ENCODE assay signal across 29 cellular contexts in genomic region chr13:19185865-19186645, GRCh38. TPM values are rescaled to one million over a fixed set of nuclear protein-coding genes. Genes with fewer than 3 reads are reported as not detected.
DNase-seq lines count a peak whose midpoint lies in the region; ATAC-seq and TF ChIP-seq lines count a peak whose summit lies in the region.
"Had no signal": no experiment of that assay in that cellular context is flagged by ENCODE, and none has a peak within 500 bp of the region (broad histone marks: within the 10 kb centered on the region; RNA-seq: fewer than 3 reads in every experiment).

No MANE protein-coding gene starts in this region.

- POLR2A ChIA-PET in HEK293 (lab: Yijun Ruan, JAX) = no interaction called here
- POLR2A ChIA-PET in HEK293T (lab: Yijun Ruan, JAX) = no interaction called here

- no peak for TF ChIP-seq CTCF in HEK293 (tag by site-specific recombination; IDR thresholded peaks at IDR 0.05)

- DNase-seq in stimulated activated effector memory CD8-positive, alpha-beta T cell treated with anti-CD3 and anti-CD28 coated beads, Interleukin-12 subunit alpha, Interleukin-12 subunit beta, amount 100 ng/mL, for 72 hours (ENCODE audit: low spot score in 2 of 2) = peak in 1 of 2 donors; percentile 44
- DNase-seq in T1000 (lab: John Stamatoyannopoulos, UW) (no peak), HEK293T (ENCODE audit: extremely low spot score) (no peak), HuH-7.5 (ENCODE audit: low spot score) (no peak)
- DNase-seq: activated CD4-positive, alpha-beta T cell treated with anti-CD3 and anti-CD28 coated beads for 4 hours; activated naive CD4-positive, alpha-beta T cell; activated naive CD8-positive, alpha-beta T cell treated with anti-CD3 and anti-CD28 coated beads, Interleukin-2, amount 50 U/mL, for 24 hours; activated T-cell treated with anti-CD3 and anti-CD28 coated beads, Interleukin-2, amount 50 U/mL, for 1 hour; CD8-positive, alpha-beta memory T cell; colonic mucosa; DMS153; effector CD8-positive, alpha-beta T cell; MV-4-11; NCI-H1436 treated with DMSO at 0.1 percent for 48 hours; NCI-H2107; NCI-H345; ovary; Peyer's patch; retina; SHP77 treated with DMSO at 0.1 percent for 48 hours; small intestine; uterus had no signal

- CTCF ChIA-PET in HEK293 (lab: Yijun Ruan, JAX) = no interaction called here
- CTCF ChIA-PET in HEK293T (lab: Yijun Ruan, JAX) = no interaction called here

- ATAC-seq in GM18511 (IDR thresholded peaks at IDR 0.05; ENCODE audit: unreplicated experiment) = peak; percentile 77
- peak; percentile 38 for ATAC-seq in activated T-helper 17 cell treated with anti-CD3 and anti-CD28 coated beads, Interleukin-2, amount 50 U/mL, for 72 hours (replicated peaks)
- peak; percentile 70 for ATAC-seq in stimulated activated effector memory CD8-positive, alpha-beta T cell treated with anti-CD3 and anti-CD28 coated beads, Interleukin-12 subunit alpha, Interleukin-12 subunit beta, amount 100 ng/mL, for 72 hours
- ATAC-seq: activated naive CD8-positive, alpha-beta T cell treated with anti-CD3 and anti-CD28 coated beads, Interleukin-2, amount 50 U/mL, for 24 hours had no signal

- peaks cover 8% of the 10 kb centered on the region for H3K27me3 Mint-ChIP-seq in activated T-helper 17 cell treated with anti-CD3 and anti-CD28 coated beads, Interleukin-2, amount 50 U/mL, for 72 hours
- H3K27me3 Mint-ChIP-seq: activated naive CD8-positive, alpha-beta T cell treated with anti-CD3 and anti-CD28 coated beads, Interleukin-2, amount 50 U/mL, for 24 hours; stimulated activated naive CD8-positive, alpha-beta T cell treated with anti-CD3 and anti-CD28 coated beads, Interleukin-15, Interleukin-2, amounts not matched to agents 100 ng/mL and 50 ng/mL, for 24 hours had no signal

- H3K4me1 Mint-ChIP-seq in activated T-helper 17 cell treated with anti-CD3 and anti-CD28 coated beads, Interleukin-2, amount 50 U/mL, for 72 hours = no peaks in the 10 kb centered on the region
- H3K4me1 Mint-ChIP-seq in stimulated activated effector memory CD8-positive, alpha-beta T cell treated with anti-CD3 and anti-CD28 coated beads, Interleukin-12 subunit alpha, Interleukin-12 subunit beta, amount 100 ng/mL, for 72 hours = no peaks in the 10 kb centered on the region
- H3K4me1 Mint-ChIP-seq: activated naive CD8-positive, alpha-beta T cell treated with anti-CD3 and anti-CD28 coated beads, Interleukin-2, amount 50 U/mL, for 24 hours; CD8-positive, alpha-beta memory T cell; memory B cell had no signal

- no peaks in the 10 kb centered on the region for H3K36me3 Mint-ChIP-seq in activated T-helper 17 cell treated with anti-CD3 and anti-CD28 coated beads, Interleukin-2, amount 50 U/mL, for 72 hours (ENCODE audit: low read depth)
- no peaks in the 10 kb centered on the region for H3K36me3 Mint-ChIP-seq in stimulated activated effector memory CD8-positive, alpha-beta T cell treated with anti-CD3 and anti-CD28 coated beads, Interleukin-12 subunit alpha, Interleukin-12 subunit beta, amount 100 ng/mL, for 72 hours
- H3K36me3 Mint-ChIP-seq: CD8-positive, alpha-beta memory T cell; memory B cell had no signal

- no peaks in the 10 kb centered on the region for H3K4me1 ChIP-seq in HEK293 (ENCODE audit: control insufficient read depth, insufficient read depth, low read length)
- H3K4me1 ChIP-seq: colonic mucosa, Peyer's patch, uterus had no signal

- no peak overlapping the region for H3K4me3 ChIP-seq in HEK293 (ENCODE audit: low read depth, low read length)
- H3K4me3 ChIP-seq: cardiac muscle cell, colonic mucosa, ovary, Peyer's patch, uterus had no signal

- no peak overlapping the region for H3K27ac ChIP-seq in HEK293 (ENCODE audit: extremely low read depth, low read depth, low read length)
- H3K27ac ChIP-seq: cardiac muscle cell, colonic mucosa, ovary, Peyer's patch, uterus had no signal

- H3K9me3 ChIP-seq in HEK293 (ENCODE audit: control insufficient read depth, insufficient read depth, low read depth, low read length) = no peaks in the 10 kb centered on the region
- H3K9me3 ChIP-seq: colonic mucosa, ovary, uterus had no signal

- no peaks in the 10 kb centered on the region for H3K36me3 ChIP-seq in HEK293 (ENCODE audit: control insufficient read depth in 2 of 2, insufficient read depth in 1 of 2, low read length in 2 of 2)
- H3K36me3 ChIP-seq: cardiac muscle cell, colonic mucosa, ovary, Peyer's patch, uterus had no signal

- H3K9me3 Mint-ChIP-seq in activated T-helper 17 cell treated with anti-CD3 and anti-CD28 coated beads, Interleukin-2, amount 50 U/mL, for 72 hours = no peaks in the 10 kb centered on the region
- H3K9me3 Mint-ChIP-seq in stimulated activated effector memory CD8-positive, alpha-beta T cell treated with anti-CD3 and anti-CD28 coated beads, Interleukin-12 subunit alpha, Interleukin-12 subunit beta, amount 100 ng/mL, for 72 hours = peaks cover 2% of the 10 kb centered on the region
- H3K9me3 Mint-ChIP-seq: stimulated activated naive CD8-positive, alpha-beta T cell treated with anti-CD3 and anti-CD28 coated beads, Interleukin-15, Interleukin-2, amounts not matched to agents 100 ng/mL and 50 ng/mL, for 24 hours had no signal

- H3K4me3 Mint-ChIP-seq in activated T-helper 17 cell treated with anti-CD3 and anti-CD28 coated beads, Interleukin-2, amount 50 U/mL, for 72 hours = no peak overlapping the region
- H3K4me3 Mint-ChIP-seq in stimulated activated effector memory CD8-positive, alpha-beta T cell treated with anti-CD3 and anti-CD28 coated beads, Interleukin-12 subunit alpha, Interleukin-12 subunit beta, amount 100 ng/mL, for 72 hours = no peak overlapping the region
- H3K4me3 Mint-ChIP-seq: activated naive CD8-positive, alpha-beta T cell treated with anti-CD3 and anti-CD28 coated beads, Interleukin-2, amount 50 U/mL, for 24 hours; CD8-positive, alpha-beta memory T cell; memory B cell; stimulated activated naive CD8-positive, alpha-beta T cell treated with anti-CD3 and anti-CD28 coated beads, Interleukin-15, Interleukin-2, amounts not matched to agents 100 ng/mL and 50 ng/mL, for 24 hours had no signal

- H3K27ac Mint-ChIP-seq in activated T-helper 17 cell treated with anti-CD3 and anti-CD28 coated beads, Interleukin-2, amount 50 U/mL, for 72 hours = no peak overlapping the region
- H3K27ac Mint-ChIP-seq in stimulated activated effector memory CD8-positive, alpha-beta T cell treated with anti-CD3 and anti-CD28 coated beads, Interleukin-12 subunit alpha, Interleukin-12 subunit beta, amount 100 ng/mL, for 72 hours = no peak overlapping the region
- H3K27ac Mint-ChIP-seq: activated naive CD8-positive, alpha-beta T cell treated with anti-CD3 and anti-CD28 coated beads, Interleukin-2, amount 50 U/mL, for 24 hours; memory B cell; stimulated activated naive CD8-positive, alpha-beta T cell treated with anti-CD3 and anti-CD28 coated beads, Interleukin-15, Interleukin-2, amounts not matched to agents 100 ng/mL and 50 ng/mL, for 24 hours had no signal

TF ChIP-seq in HEK293, 187 proteins besides CTCF, POLR2A, EP300 and RAD21:
- TF ChIP-seq SP3 (tag by site-specific recombination; IDR thresholded peaks at IDR 0.05) (no peak), ZNF548 (tag by site-specific recombination; IDR thresholded peaks at IDR 0.05) (no peak), ZNF776 (tag by site-specific recombination; IDR thresholded peaks at IDR 0.05; ENCODE audit: borderline replicate concordance) (no peak), ZNF624 (tag by site-specific recombination; IDR thresholded peaks at IDR 0.05) (no peak), ZNF366 (tag by site-specific recombination; conservative IDR thresholded peaks at IDR 0.05) (peak; percentile 60; the same call in 1 of the 2 replicates)

TF ChIP-seq in HEK293T, 16 proteins besides CTCF, POLR2A, EP300 and RAD21:
- no peak for TF ChIP-seq BHLHE40 (IDR thresholded peaks at IDR 0.05; ENCODE audit: borderline replicate concordance)
- TF ChIP-seq SP1 (IDR thresholded peaks at IDR 0.05) = no peak
- no peak for TF ChIP-seq PKNOX1 (IDR thresholded peaks at IDR 0.05)
- TF ChIP-seq ELF4 (IDR thresholded peaks at IDR 0.05) = no peak
- no peak for TF ChIP-seq NFRKB (IDR thresholded peaks at IDR 0.05)
- no peak for TF ChIP-seq CTBP1 (IDR thresholded peaks at IDR 0.05; ENCODE audit: borderline replicate concordance)
- TF ChIP-seq FOXA1 (IDR thresholded peaks at IDR 0.05) = no peak
- no peak for TF ChIP-seq SUZ12 (IDR thresholded peaks at IDR 0.05)
- TF ChIP-seq ZNF384 (IDR thresholded peaks at IDR 0.05) = no peak
- TF ChIP-seq L3MBTL2 (conservative IDR thresholded peaks at IDR 0.05) = no peak
- no peak for TF ChIP-seq TARDBP (IDR thresholded peaks at IDR 0.05)
- no peak for TF ChIP-seq HDGF (IDR thresholded peaks at IDR 0.05; ENCODE audit: borderline replicate concordance)
- no peak for TF ChIP-seq LEF1 (IDR thresholded peaks at IDR 0.05; ENCODE audit: borderline replicate concordance)
- TF ChIP-seq FOXM1 (IDR thresholded peaks at IDR 0.05; ENCODE audit: borderline replicate concordance) = no peak
- TF ChIP-seq FOXK2 (IDR thresholded peaks at IDR 0.05) = no peak

RNA-seq across cellular contexts. Expression of gene TUBA3C, which starts 4.4 kb away (rescaled TPM):
- not detected for total RNA-seq in activated T-helper 17 cell treated with anti-CD3 and anti-CD28 coated beads, Interleukin-2, amount 50 U/mL, for 72 hours
- total RNA-seq: astrocyte; cardiac muscle cell; CD8-positive, alpha-beta memory T cell; colonic mucosa; ovary; Peyer's patch; uterus had no signal
